In genomic region chr20:45427236-45428149, GRCh38 we compare ENCODE assay signal across 1 cellular context.
A peak's percentile ranks its signal among the peaks of the same experiment; 100 is the strongest.
TF ChIP-seq lines count a peak whose summit lies in the region.

No MANE protein-coding gene starts in this region.

TF ChIP-seq in K562, 482 proteins besides CTCF, POLR2A, EP300 and RAD21 (continued from another document):
- TF ChIP-seq SIN3B (IDR thresholded peaks at IDR 0.05; ENCODE audit: low read depth) (no peak), PCBP2 (IDR thresholded peaks at IDR 0.05; ENCODE audit: low read depth, low read length, poor library complexity, severe bottlenecking) (no peak), TSC22D4 (tag; IDR thresholded peaks at IDR 0.05) (no peak), NR2F6 (CRISPR knock-in tag; IDR thresholded peaks at IDR 0.05) (no peak), RBM39 (optimal IDR thresholded peaks at IDR 0.05; ENCODE audit: low read depth, low read length) (peak; percentile 45), SIX5 (IDR thresholded peaks at IDR 0.05; ENCODE audit: borderline replicate concordance in 1 of 2, insufficient read depth in 1 of 2, low read depth in 1 of 2, low read length in 2 of 2) (no peak), XRCC3 (IDR thresholded peaks at IDR 0.05) (no peak), SRSF7 (optimal IDR thresholded peaks at IDR 0.05; ENCODE audit: low read depth, low read length) (no peak), NCOA1 (IDR thresholded peaks at IDR 0.05; ENCODE audit: low read depth) (no peak), ZBTB17 (CRISPR knock-in tag; IDR thresholded peaks at IDR 0.05) (no peak), TAF9B (IDR thresholded peaks at IDR 0.05; ENCODE audit: partially characterized antibody) (peak; percentile 57), ZC3H8 (IDR thresholded peaks at IDR 0.05) (no peak), PHF20 (IDR thresholded peaks at IDR 0.05; ENCODE audit: partially characterized antibody) (no peak), ZNF431 (CRISPR knock-in tag; IDR thresholded peaks at IDR 0.05) (no peak), PRPF4 (IDR thresholded peaks at IDR 0.05; ENCODE audit: insufficient read depth, low read depth, low read length, poor library complexity, severe bottlenecking) (no peak), THAP7 (CRISPR knock-in tag; IDR thresholded peaks at IDR 0.05) (no peak), BRF1 (IDR thresholded peaks at IDR 0.05; ENCODE audit: borderline replicate concordance, extremely low read depth, insufficient read length) (no peak), GABPB2 (CRISPR knock-in tag; conservative IDR thresholded peaks at IDR 0.05) (no peak), HDAC1 (IDR thresholded peaks at IDR 0.05) (peak in 1 of 2 experiments; percentile 93; a peak in 2 of 4 replicates), SRSF1 (IDR thresholded peaks at IDR 0.05; ENCODE audit: low read depth, low read length) (no peak), NFRKB (IDR thresholded peaks at IDR 0.05; ENCODE audit: low read depth) (no peak)
- TF ChIP-seq, protein P1, sequence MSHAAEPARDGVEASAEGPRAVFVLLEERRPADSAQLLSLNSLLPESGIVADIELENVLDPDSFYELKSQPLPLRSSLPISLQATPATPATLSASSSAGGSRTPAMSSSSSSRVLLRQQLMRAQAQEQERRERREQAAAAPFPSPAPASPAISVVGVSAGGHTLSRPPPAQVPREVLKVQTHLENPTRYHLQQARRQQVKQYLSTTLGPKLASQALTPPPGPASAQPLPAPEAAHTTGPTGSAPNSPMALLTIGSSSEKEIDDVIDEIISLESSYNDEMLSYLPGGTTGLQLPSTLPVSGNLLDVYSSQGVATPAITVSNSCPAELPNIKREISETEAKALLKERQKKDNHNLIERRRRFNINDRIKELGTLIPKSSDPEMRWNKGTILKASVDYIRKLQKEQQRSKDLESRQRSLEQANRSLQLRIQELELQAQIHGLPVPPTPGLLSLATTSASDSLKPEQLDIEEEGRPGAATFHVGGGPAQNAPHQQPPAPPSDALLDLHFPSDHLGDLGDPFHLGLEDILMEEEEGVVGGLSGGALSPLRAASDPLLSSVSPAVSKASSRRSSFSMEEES (CRISPR knock-in tag; IDR thresholded peaks at IDR 0.05), result no peak
- TF ChIP-seq, protein P2, sequence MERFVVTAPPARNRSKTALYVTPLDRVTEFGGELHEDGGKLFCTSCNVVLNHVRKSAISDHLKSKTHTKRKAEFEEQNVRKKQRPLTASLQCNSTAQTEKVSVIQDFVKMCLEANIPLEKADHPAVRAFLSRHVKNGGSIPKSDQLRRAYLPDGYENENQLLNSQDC (CRISPR knock-in tag; IDR thresholded peaks at IDR 0.05), result no peak
- TF ChIP-seq, protein P3, sequence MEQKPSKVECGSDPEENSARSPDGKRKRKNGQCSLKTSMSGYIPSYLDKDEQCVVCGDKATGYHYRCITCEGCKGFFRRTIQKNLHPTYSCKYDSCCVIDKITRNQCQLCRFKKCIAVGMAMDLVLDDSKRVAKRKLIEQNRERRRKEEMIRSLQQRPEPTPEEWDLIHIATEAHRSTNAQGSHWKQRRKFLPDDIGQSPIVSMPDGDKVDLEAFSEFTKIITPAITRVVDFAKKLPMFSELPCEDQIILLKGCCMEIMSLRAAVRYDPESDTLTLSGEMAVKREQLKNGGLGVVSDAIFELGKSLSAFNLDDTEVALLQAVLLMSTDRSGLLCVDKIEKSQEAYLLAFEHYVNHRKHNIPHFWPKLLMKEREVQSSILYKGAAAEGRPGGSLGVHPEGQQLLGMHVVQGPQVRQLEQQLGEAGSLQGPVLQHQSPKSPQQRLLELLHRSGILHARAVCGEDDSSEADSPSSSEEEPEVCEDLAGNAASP (IDR thresholded peaks at IDR 0.05), result no peak
- TF ChIP-seq, protein P4, sequence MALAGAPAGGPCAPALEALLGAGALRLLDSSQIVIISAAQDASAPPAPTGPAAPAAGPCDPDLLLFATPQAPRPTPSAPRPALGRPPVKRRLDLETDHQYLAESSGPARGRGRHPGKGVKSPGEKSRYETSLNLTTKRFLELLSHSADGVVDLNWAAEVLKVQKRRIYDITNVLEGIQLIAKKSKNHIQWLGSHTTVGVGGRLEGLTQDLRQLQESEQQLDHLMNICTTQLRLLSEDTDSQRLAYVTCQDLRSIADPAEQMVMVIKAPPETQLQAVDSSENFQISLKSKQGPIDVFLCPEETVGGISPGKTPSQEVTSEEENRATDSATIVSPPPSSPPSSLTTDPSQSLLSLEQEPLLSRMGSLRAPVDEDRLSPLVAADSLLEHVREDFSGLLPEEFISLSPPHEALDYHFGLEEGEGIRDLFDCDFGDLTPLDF (CRISPR knock-in tag; IDR thresholded peaks at IDR 0.05), result no peak
